28 cellular contexts compared by ENCODE assay signal in genomic region chr9:123823194-123823947, GRCh38.
"Had no signal": no experiment of that assay in that cellular context is flagged by ENCODE, and none has a peak within 500 bp of the region (broad histone marks: within the 10 kb centered on the region; RNA-seq: fewer than 3 reads in every experiment).

No MANE protein-coding gene starts in this region.

- H3K4me2 ChIP-seq: neural progenitor cell had no signal

- H3K9ac ChIP-seq: neural progenitor cell, parathyroid adenoma had no signal

- H3K9me3 ChIP-seq: colonic mucosa, thyroid gland had no signal

- H3K4me1 Mint-ChIP-seq: mesothelial cell of epicardium, nephron had no signal

- H3K27ac ChIP-seq: colonic mucosa, esophagus muscularis mucosa, foreskin keratinocyte, gastroesophageal sphincter, heart left ventricle, neural progenitor cell, parathyroid adenoma, right lobe of liver, stomach, thyroid gland, vagina had no signal

- H3K4me3 Mint-ChIP-seq: mesothelial cell of epicardium, naive B cell, nephron, neural progenitor cell had no signal

- FAIRE-seq: endothelial cell of umbilical vein, kidney, small intestine had no signal

- H3K4me1 ChIP-seq: esophagus muscularis mucosa, foreskin keratinocyte, gastroesophageal sphincter, neural progenitor cell, parathyroid adenoma, right lobe of liver, stomach, thyroid gland, vagina had no signal

- H3K4me3 ChIP-seq: colonic mucosa, esophagus muscularis mucosa, gastroesophageal sphincter, heart left ventricle, mucosa of descending colon, neural progenitor cell, right lobe of liver, stomach, thyroid gland, vagina had no signal

- H3K27me3 Mint-ChIP-seq: naive B cell, progenitor cell of endocrine pancreas had no signal

- H3K36me3 ChIP-seq: colonic mucosa, esophagus muscularis mucosa, gastroesophageal sphincter, heart left ventricle, right lobe of liver, stomach, thyroid gland, vagina had no signal

- H2AFZ ChIP-seq: neural progenitor cell, parathyroid adenoma had no signal

- DNase-seq: colonic mucosa; dermis blood vessel endothelial cell; effector memory CD4-positive, alpha-beta T cell; foreskin keratinocyte; heart left ventricle; kidney; mesenchymal stem cell; mucosa of descending colon; naive B cell; right lobe of liver; small intestine; stimulated activated CD4-positive, alpha-beta T cell treated with anti-CD3 and anti-CD28 coated beads, Interleukin-1b, Interleukin-23, amount 100 ng/mL, for 48 hours; stimulated activated CD4-positive, alpha-beta T cell treated with anti-CD3 and anti-CD28 coated beads, Interleukin-4, amount 100 ng/mL, for 1 hour; stimulated activated CD8-positive, alpha-beta memory T cell treated with anti-CD3 and anti-CD28 coated beads, Interleukin-4, amount 100 ng/mL, for 48 hours; stimulated activated naive CD4-positive, alpha-beta T cell treated with Interleukin-2 at 50 U/mL for 16 hours; stomach; thyroid gland; trophoblast cell had no signal

- H3K27me3 ChIP-seq: colonic mucosa, esophagus muscularis mucosa, foreskin keratinocyte, gastroesophageal sphincter, heart left ventricle, neural progenitor cell, right lobe of liver, stomach, thyroid gland, vagina had no signal

- H3K27ac Mint-ChIP-seq: mesothelial cell of epicardium, nephron, neural progenitor cell, progenitor cell of endocrine pancreas had no signal

- ATAC-seq: foreskin keratinocyte, gastroesophageal sphincter, heart left ventricle, left lobe of liver, mucosa of descending colon, right lobe of liver had no signal
